ENCODE assay signal across 11 cellular contexts in genomic region chr2:217935245-217935879, GRCh38.
DNase-seq lines count a peak whose midpoint lies in the region; ATAC-seq and TF ChIP-seq lines count a peak whose summit lies in the region.
"Had no signal": no experiment of that assay in that cellular context is flagged by ENCODE, and none has a peak within 500 bp of the region (broad histone marks: within the 10 kb centered on the region; RNA-seq: fewer than 3 reads in every experiment).

No MANE protein-coding gene starts in this region.

- H3K27ac ChIP-seq in right cardiac atrium (ENCODE audit: low read length) (peak overlapping the region; percentile 95), prostate gland (peak overlapping the region; percentile 91 to 92)

- ATAC-seq in right cardiac atrium = peak; percentile 2 to 16
- no peak for ATAC-seq in GM19467 (IDR thresholded peaks at IDR 0.05; ENCODE audit: unreplicated experiment)
- no peak for ATAC-seq in GM18858 (IDR thresholded peaks at IDR 0.05; ENCODE audit: unreplicated experiment)

- 30% methylated on average over 7 of the region's 7 CpGs for WGBS in right cardiac atrium
- WGBS in prostate gland = 80% methylated on average over 7 of the region's 7 CpGs

- no peaks in the 10 kb centered on the region for H3K27me3 ChIP-seq in right cardiac atrium (ENCODE audit: control insufficient read depth, insufficient read depth)
- H3K27me3 ChIP-seq in prostate gland (replicated peaks; ENCODE audit: insufficient read depth) = no peaks in the 10 kb centered on the region

- no peaks in the 10 kb centered on the region for H3K36me3 ChIP-seq in prostate gland

- intact Hi-C loops in right cardiac atrium (cut with DNase I) = loop anchor here in 2 of 4 donors (5.0 to 10.0 kb wide), 2 partner anchors 33 to 51 kb away; no protein-coding TSS in a partner anchor
- intact Hi-C loops in prostate gland (cut with DNase I) = loop anchor here (5.0 kb wide), 1 partner anchor 33 kb away; no protein-coding TSS in a partner anchor

- TF ChIP-seq CTCF in AG10803 (conservative IDR thresholded peaks at IDR 0.05; ENCODE audit: low read length) (no peak), prostate gland (IDR thresholded peaks at IDR 0.05) (no peak)

- H3K9me3 ChIP-seq in right cardiac atrium (ENCODE audit: control insufficient read depth, low read length) (no peaks in the 10 kb centered on the region), prostate gland (no peaks in the 10 kb centered on the region)

- peak; percentile 84 for DNase-seq in AG10803 (ENCODE audit: low read depth)
- DNase-seq in astrocyte of the hippocampus (ENCODE audit: low read depth, low spot score) = peak; percentile 79
- DNase-seq in right cardiac atrium = peak; percentile 63 to 81 (median 81)
- no peak for DNase-seq in prostate gland (ENCODE audit: low spot score)
- DNase-seq in activated naive CD4-positive, alpha-beta T cell treated with Interleukin-2 at 50 U/mL for 16 hours = no peak
- no peak for DNase-seq in NCI-H2107 (lab: John Stamatoyannopoulos, UW)
- DNase-seq: activated CD4-positive, alpha-beta T cell treated with anti-CD3 and anti-CD28 coated beads, Interleukin-2, amount 10 ng/mL, durations not matched to agents 24 days and 14 days; natural killer cell; NCI-H1694 had no signal

- H3K4me3 ChIP-seq in AG10803 (ENCODE audit: low read length) (peak overlapping the region; percentile 22), right cardiac atrium (ENCODE audit: low read length) (peak overlapping the region; percentile 3), prostate gland (no peak overlapping the region)

- TF ChIP-seq POLR2A in prostate gland (IDR thresholded peaks at IDR 0.05) = no peak

- H3K4me1 ChIP-seq in right cardiac atrium (ENCODE audit: control insufficient read depth, insufficient read depth, low read length) = peaks cover 75% of the 10 kb centered on the region
- H3K4me1 ChIP-seq in prostate gland (replicated peaks) = peaks cover 16% of the 10 kb centered on the region

Comparison
In these comparisons a context has a peak if more than half of its experiments do, and no peak if none do; other contexts are left out.
1. DNase-seq: peak in AG10803 (single experiment), astrocyte of the hippocampus (single experiment) and right cardiac atrium (3 of 3); none in prostate gland (single experiment), activated naive CD4-positive, alpha-beta T cell treated with Interleukin-2 at 50 U/mL for 16 hours (single experiment) and NCI-H2107 (single experiment).
2. H3K4me3 ChIP-seq: peak in AG10803 (single experiment) and right cardiac atrium (single experiment); none in prostate gland (0 of 2).
3. ATAC-seq: peak in right cardiac atrium (2 of 2); none in GM19467 (single experiment) and GM18858 (single experiment).